Comparison of ENCODE assay signal across 9 cellular contexts in the genomic region with DNA sequence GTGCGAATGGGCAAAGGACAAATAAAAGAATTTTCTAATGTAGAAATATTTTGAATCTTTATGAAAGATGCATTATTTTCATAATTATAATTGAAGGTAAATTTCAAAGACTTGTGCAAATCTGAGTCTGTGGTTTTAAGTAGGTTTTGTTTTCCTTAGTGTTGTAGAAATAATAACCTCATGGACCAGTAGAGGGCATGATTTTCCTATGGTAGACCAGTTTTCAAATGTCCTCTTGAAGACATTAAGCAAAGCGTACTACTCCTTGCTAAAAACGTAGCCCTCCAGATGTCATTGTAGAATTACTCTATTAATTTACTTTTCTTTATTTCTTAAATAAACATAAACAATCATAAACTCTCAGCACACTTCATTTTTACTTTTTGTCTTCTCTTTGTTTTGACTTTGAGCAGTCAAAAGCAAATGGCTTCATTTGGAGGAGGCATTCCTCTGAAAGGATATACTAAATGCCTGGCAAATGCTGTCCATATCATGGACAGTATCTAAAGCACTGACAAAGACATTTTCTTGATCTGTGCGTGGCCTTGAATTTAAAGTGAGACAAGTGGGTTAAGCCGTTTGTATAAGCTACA.
DNase-seq lines count a peak whose midpoint lies in the region; ATAC-seq and TF ChIP-seq lines count a peak whose summit lies in the region.
"Had no signal": no experiment of that assay in that cellular context is flagged by ENCODE, and none has a peak within 500 bp of the region (broad histone marks: within the 10 kb centered on the region; RNA-seq: fewer than 3 reads in every experiment).

No MANE protein-coding gene starts in this region.

- intact Hi-C loops in heart right ventricle (cut with DNase I) (loop anchor here in 4 of 10 donors (5.0 to 10.0 kb wide), 3 partner anchors 112 to 164 kb away; partner anchors contain the start of gene ADAM23 (in 2 of the 4)), cardiac septum (cut with DNase I) (loop anchor here (5.0 kb wide), 1 partner anchor 389 kb away; no protein-coding TSS in a partner anchor)

- H3K4me1 ChIP-seq in heart right ventricle (peaks cover 0 to 5% (median 0%) of the 10 kb centered on the region in 9 donors), thoracic aorta (ENCODE audit: control insufficient read depth in 1 of 2, low read depth in 2 of 2) (peaks cover 7 to 9% of the 10 kb centered on the region in 2 donors)

- H3K27me3 ChIP-seq in heart right ventricle: no peaks in the 10 kb centered on the region
- H3K27me3 ChIP-seq in thoracic aorta (replicated peaks; ENCODE audit: insufficient read depth): no peaks in the 10 kb centered on the region

- peaks cover 0 to 12% (median 0%) of the 10 kb centered on the region in 9 donors for H3K36me3 ChIP-seq in heart right ventricle
- H3K36me3 ChIP-seq in thoracic aorta: no peaks in the 10 kb centered on the region

- no peak for TF ChIP-seq EP300 in Ishikawa (IDR thresholded peaks at IDR 0.05; ENCODE audit: borderline replicate concordance)

- no peak for DNase-seq in heart right ventricle
- no peak for DNase-seq in cardiac septum (ENCODE audit: low spot score)
- DNase-seq in SHP77 (lab: John Stamatoyannopoulos, UW): peak; percentile 8 to 48
- peak; percentile 69 for DNase-seq in fibroblast of the aortic adventitia (ENCODE audit: low read depth)
- no peak for DNase-seq in thoracic aorta (ENCODE audit: low spot score)
- DNase-seq in activated effector memory CD4-positive, alpha-beta T cell treated with anti-CD3 and anti-CD28 coated beads, Interleukin-2, amount 50 U/mL, for 16 hours: no peak
- no peak for DNase-seq in stimulated activated CD4-positive, alpha-beta T cell treated with anti-CD3 and anti-CD28 coated beads, Interleukin-4, amount 100 ng/mL, for 1 hour
- DNase-seq: stimulated activated naive B cell treated with anti-CD40 and anti-IgM and Interleukin-4, amounts not matched to agents 10 μg/mL and 1 μg/mL and 100 μg/mL, for 72 hours had no signal

- WGBS in heart right ventricle, 2 donors: 65 to 76% methylated on average over 5 of the region's 5 CpGs

- H3K9me3 ChIP-seq in heart right ventricle (no peaks in the 10 kb centered on the region), thoracic aorta (no peaks in the 10 kb centered on the region)

- no peak for ATAC-seq in heart right ventricle
- ATAC-seq in thoracic aorta (ENCODE audit: insufficient number of reproducible peaks, low FRiP score, low read depth): no peak

- no peak overlapping the region for H3K4me3 ChIP-seq in heart right ventricle
- no peak overlapping the region for H3K4me3 ChIP-seq in fibroblast of the aortic adventitia (ENCODE audit: low read depth, low read length)
- no peak overlapping the region for H3K4me3 ChIP-seq in thoracic aorta

- peak; percentile 52; the same call in 1 of the 2 replicates for TF ChIP-seq RAD21 in Ishikawa (IDR thresholded peaks at IDR 0.05; ENCODE audit: low read depth)

- TF ChIP-seq CTCF in heart right ventricle (IDR thresholded peaks at IDR 0.05) (peak; percentile 13 to 67 (median 53)), fibroblast of the aortic adventitia (IDR thresholded peaks at IDR 0.05; ENCODE audit: insufficient read depth, low read length) (peak; percentile 58), thoracic aorta (IDR thresholded peaks at IDR 0.05) (peak; percentile 23)

- H3K27ac ChIP-seq in heart right ventricle (no peak overlapping the region), thoracic aorta (no peak overlapping the region)

TF ChIP-seq in Ishikawa, 13 proteins besides CTCF, POLR2A, EP300 and RAD21:
- TF ChIP-seq, protein P1, sequence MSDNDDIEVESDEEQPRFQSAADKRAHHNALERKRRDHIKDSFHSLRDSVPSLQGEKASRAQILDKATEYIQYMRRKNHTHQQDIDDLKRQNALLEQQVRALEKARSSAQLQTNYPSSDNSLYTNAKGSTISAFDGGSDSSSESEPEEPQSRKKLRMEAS (IDR thresholded peaks at IDR 0.05): no peak
- no peak for TF ChIP-seq ZBTB7A (IDR thresholded peaks at IDR 0.05; ENCODE audit: low read depth)
- TF ChIP-seq NFIC (IDR thresholded peaks at IDR 0.05): no peak
- no peak for TF ChIP-seq CREB1 (IDR thresholded peaks at IDR 0.05; ENCODE audit: low read depth)
- TF ChIP-seq YY1 (IDR thresholded peaks at IDR 0.05; ENCODE audit: low read depth): no peak
- TF ChIP-seq TCF12 (IDR thresholded peaks at IDR 0.05; ENCODE audit: low read depth): no peak
- TF ChIP-seq, protein P2, sequence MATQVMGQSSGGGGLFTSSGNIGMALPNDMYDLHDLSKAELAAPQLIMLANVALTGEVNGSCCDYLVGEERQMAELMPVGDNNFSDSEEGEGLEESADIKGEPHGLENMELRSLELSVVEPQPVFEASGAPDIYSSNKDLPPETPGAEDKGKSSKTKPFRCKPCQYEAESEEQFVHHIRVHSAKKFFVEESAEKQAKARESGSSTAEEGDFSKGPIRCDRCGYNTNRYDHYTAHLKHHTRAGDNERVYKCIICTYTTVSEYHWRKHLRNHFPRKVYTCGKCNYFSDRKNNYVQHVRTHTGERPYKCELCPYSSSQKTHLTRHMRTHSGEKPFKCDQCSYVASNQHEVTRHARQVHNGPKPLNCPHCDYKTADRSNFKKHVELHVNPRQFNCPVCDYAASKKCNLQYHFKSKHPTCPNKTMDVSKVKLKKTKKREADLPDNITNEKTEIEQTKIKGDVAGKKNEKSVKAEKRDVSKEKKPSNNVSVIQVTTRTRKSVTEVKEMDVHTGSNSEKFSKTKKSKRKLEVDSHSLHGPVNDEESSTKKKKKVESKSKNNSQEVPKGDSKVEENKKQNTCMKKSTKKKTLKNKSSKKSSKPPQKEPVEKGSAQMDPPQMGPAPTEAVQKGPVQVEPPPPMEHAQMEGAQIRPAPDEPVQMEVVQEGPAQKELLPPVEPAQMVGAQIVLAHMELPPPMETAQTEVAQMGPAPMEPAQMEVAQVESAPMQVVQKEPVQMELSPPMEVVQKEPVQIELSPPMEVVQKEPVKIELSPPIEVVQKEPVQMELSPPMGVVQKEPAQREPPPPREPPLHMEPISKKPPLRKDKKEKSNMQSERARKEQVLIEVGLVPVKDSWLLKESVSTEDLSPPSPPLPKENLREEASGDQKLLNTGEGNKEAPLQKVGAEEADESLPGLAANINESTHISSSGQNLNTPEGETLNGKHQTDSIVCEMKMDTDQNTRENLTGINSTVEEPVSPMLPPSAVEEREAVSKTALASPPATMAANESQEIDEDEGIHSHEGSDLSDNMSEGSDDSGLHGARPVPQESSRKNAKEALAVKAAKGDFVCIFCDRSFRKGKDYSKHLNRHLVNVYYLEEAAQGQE (IDR thresholded peaks at IDR 0.05; ENCODE audit: low read depth): no peak
- TF ChIP-seq, protein P3, sequence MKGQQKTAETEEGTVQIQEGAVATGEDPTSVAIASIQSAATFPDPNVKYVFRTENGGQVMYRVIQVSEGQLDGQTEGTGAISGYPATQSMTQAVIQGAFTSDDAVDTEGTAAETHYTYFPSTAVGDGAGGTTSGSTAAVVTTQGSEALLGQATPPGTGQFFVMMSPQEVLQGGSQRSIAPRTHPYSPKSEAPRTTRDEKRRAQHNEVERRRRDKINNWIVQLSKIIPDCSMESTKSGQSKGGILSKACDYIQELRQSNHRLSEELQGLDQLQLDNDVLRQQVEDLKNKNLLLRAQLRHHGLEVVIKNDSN (IDR thresholded peaks at IDR 0.05): no peak
- TF ChIP-seq TEAD4 (IDR thresholded peaks at IDR 0.05): no peak
- no peak for TF ChIP-seq FOXM1 (IDR thresholded peaks at IDR 0.05; ENCODE audit: borderline replicate concordance, low read depth)
- no peak for TF ChIP-seq EGR1 (IDR thresholded peaks at IDR 0.05)
- no peak for TF ChIP-seq TAF1 (IDR thresholded peaks at IDR 0.05; ENCODE audit: low read depth)
- no peak for TF ChIP-seq CEBPB (IDR thresholded peaks at IDR 0.05)

Comparison
In these comparisons a context has a peak if more than half of its experiments do, and no peak if none do; other contexts are left out.
1. DNase-seq: peak in SHP77 (2 of 2) and fibroblast of the aortic adventitia (single experiment); none in heart right ventricle (0 of 2), cardiac septum (single experiment), thoracic aorta (single experiment), activated effector memory CD4-positive, alpha-beta T cell treated with anti-CD3 and anti-CD28 coated beads, Interleukin-2, amount 50 U/mL, for 16 hours (single experiment) and stimulated activated CD4-positive, alpha-beta T cell treated with anti-CD3 and anti-CD28 coated beads, Interleukin-4, amount 100 ng/mL, for 1 hour (single experiment).
2. Peak in every context shown above with its lines, with median percentiles within 50 percentile points of each other: CTCF ChIP-seq.